9 cellular contexts compared by ENCODE assay signal in the genomic region with DNA sequence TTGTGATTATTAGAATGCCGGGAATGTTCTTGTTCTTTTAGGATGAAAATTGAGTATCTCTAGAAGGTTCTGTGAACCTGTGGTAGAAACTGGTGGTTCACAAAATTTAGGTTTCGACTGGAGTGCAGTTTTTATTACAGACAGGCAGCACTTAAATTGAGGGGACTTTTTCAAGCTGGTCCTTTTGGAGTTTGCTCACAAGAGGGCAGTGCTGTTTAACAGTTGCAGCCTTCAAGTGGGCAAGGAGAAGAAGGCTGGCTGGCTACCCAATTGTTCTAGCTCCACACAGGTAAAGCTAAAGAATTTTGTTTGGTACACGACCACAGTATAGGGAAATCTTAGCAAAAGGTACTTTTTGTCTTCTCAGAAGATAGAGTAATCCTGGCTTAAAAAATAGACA.
DNase-seq lines count a peak whose midpoint lies in the region; ATAC-seq and TF ChIP-seq lines count a peak whose summit lies in the region.
"Had no signal": no experiment of that assay in that cellular context is flagged by ENCODE, and none has a peak within 500 bp of the region (broad histone marks: within the 10 kb centered on the region; RNA-seq: fewer than 3 reads in every experiment).

No MANE protein-coding gene starts in this region.

- DNase-seq in NCI-H2196 (lab: John Stamatoyannopoulos, UW; ENCODE audit: unreplicated experiment) (peak; percentile 32), fibroblast of the aortic adventitia (ENCODE audit: low read depth) (peak; percentile 86), non-pigmented ciliary epithelial cell (ENCODE audit: low read depth) (peak; percentile 43)
- DNase-seq in activated CD4-positive, alpha-beta T cell treated with anti-CD3 and anti-CD28 coated beads for 48 hours = peak; percentile 34

- TF ChIP-seq CTCF in C4-2B (conservative IDR thresholded peaks at IDR 0.05) (peak; percentile 80), fibroblast of the aortic adventitia (IDR thresholded peaks at IDR 0.05; ENCODE audit: insufficient read depth, low read length) (peak; percentile 77)

- H3K27ac ChIP-seq in C4-2B = no peak overlapping the region
- H3K27ac ChIP-seq: skin epidermis had no signal

- no peak overlapping the region for H3K4me3 ChIP-seq in fibroblast of the aortic adventitia (ENCODE audit: low read depth, low read length)
- H3K4me3 ChIP-seq: skin epidermis had no signal

- ATAC-seq in GM18508 (IDR thresholded peaks at IDR 0.05; ENCODE audit: insufficient read depth, unreplicated experiment) = peak; percentile 62
- ATAC-seq in HG03060 (IDR thresholded peaks at IDR 0.05; ENCODE audit: low read depth, unreplicated experiment) = peak; percentile 77
- ATAC-seq in HG03571 (IDR thresholded peaks at IDR 0.05; ENCODE audit: unreplicated experiment) = no peak

Comparison
In these comparisons a context has a peak if more than half of its experiments do, and no peak if none do; other contexts are left out.
1. DNase-seq: peak in every context shown above with its lines; median percentile 86 in fibroblast of the aortic adventitia; 43 in non-pigmented ciliary epithelial cell; 34 in activated CD4-positive, alpha-beta T cell treated with anti-CD3 and anti-CD28 coated beads for 48 hours; 32 in NCI-H2196.